ENCODE assay signal across 28 cellular contexts in the genomic region with DNA sequence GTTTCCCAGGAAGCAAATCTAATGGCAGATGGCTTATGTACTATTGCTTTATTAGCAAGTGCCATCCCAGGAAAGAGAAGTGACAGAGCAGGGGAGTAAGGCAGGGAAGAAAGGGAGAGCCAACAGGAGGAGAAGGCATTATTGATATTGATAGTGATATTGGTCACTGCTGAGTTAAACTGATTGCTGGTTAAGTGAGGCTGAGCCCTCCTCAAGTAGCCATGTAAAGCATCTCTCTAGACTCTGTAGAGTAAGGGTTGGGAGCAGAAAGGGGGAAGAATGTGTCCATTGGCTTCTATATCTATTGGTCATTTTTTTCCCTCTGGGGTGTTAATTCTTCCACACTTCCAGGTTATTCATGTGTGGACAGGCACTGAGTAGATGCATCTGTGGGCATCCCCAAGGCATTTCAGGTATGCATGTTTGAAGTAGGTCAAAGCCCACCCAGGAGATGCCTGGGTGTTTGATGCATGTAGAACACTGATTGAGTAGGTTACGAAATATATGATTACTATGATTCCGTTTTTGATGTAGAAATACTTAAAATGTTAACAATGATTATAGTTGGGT.
DNase-seq lines count a peak whose midpoint lies in the region; ATAC-seq and TF ChIP-seq lines count a peak whose summit lies in the region.
"Had no signal": no experiment of that assay in that cellular context is flagged by ENCODE, and none has a peak within 500 bp of the region (broad histone marks: within the 10 kb centered on the region; RNA-seq: fewer than 3 reads in every experiment).

No MANE protein-coding gene starts in this region.

- no peak for ATAC-seq in sciatic nerve
- ATAC-seq: gastrocnemius medialis, GM23338, left lobe of liver, Right ventricle myocardium inferior, T-helper 17 cell had no signal

- no peaks in the 10 kb centered on the region; the same call in 1 of the 2 replicates for H3K9me3 Mint-ChIP-seq in HFFc6
- H3K9me3 Mint-ChIP-seq: GM23338 had no signal

- no peaks in the 10 kb centered on the region for H3K36me3 ChIP-seq in skeletal muscle satellite cell (ENCODE audit: insufficient read depth, low read length)
- H3K36me3 ChIP-seq: gastrocnemius medialis, right atrium auricular region, tibial nerve had no signal

- peak overlapping the region; percentile 71 for H3K4me2 ChIP-seq in skeletal muscle satellite cell (ENCODE audit: low read length)
- H3K4me2 ChIP-seq: GM23338, hepatocyte, PC-9 had no signal

- peak overlapping the region; percentile 9 for H3K4me3 ChIP-seq in astrocyte of the cerebellum (ENCODE audit: low read depth, low read length)
- peak overlapping the region; percentile 52 for H3K4me3 ChIP-seq in skeletal muscle satellite cell (ENCODE audit: low read length)
- H3K4me3 ChIP-seq: gastrocnemius medialis, GM23338, hepatocyte, PC-9, right atrium auricular region, tibial nerve had no signal

- in situ Hi-C loops in astrocyte of the cerebellum (cut with HindIII; ENCODE audit: low sequenced_read_pairs): no loop called here

- no peaks in the 10 kb centered on the region for H3K27me3 ChIP-seq in skeletal muscle satellite cell (ENCODE audit: control insufficient read depth, insufficient read depth, low read length)
- H3K27me3 ChIP-seq: gastrocnemius medialis, hepatocyte, right atrium auricular region, tibial nerve had no signal

- intact Hi-C loops in sciatic nerve (cut with DNase I): no loop called here

- H3K9me3 ChIP-seq in skeletal muscle satellite cell (replicated peaks; ENCODE audit: low read length): no peaks in the 10 kb centered on the region
- H3K9me3 ChIP-seq: gastrocnemius medialis, right atrium auricular region, tibial nerve had no signal

- no peaks in the 10 kb centered on the region for H3K27me3 Mint-ChIP-seq in HFFc6 (ENCODE audit: insufficient read depth)
- H3K27me3 Mint-ChIP-seq: activated CD4-positive, alpha-beta memory T cell treated with anti-CD3 and anti-CD28 coated beads for 36 hours; T-helper 17 cell had no signal

- H3K27ac Mint-ChIP-seq in HFFc6: peak overlapping the region; percentile 93
- H3K27ac Mint-ChIP-seq: activated CD4-positive, alpha-beta memory T cell treated with anti-CD3 and anti-CD28 coated beads for 36 hours; GM23338; T-helper 17 cell had no signal

- TF ChIP-seq CTCF in HFFc6 (IDR thresholded peaks at IDR 0.05) (no peak), astrocyte of the cerebellum (IDR thresholded peaks at IDR 0.05; ENCODE audit: low read depth, low read length, missing control alignments) (no peak)

- H3K4me1 Mint-ChIP-seq in HFFc6 (ENCODE audit: low read depth): peaks cover 44% of the 10 kb centered on the region

- peaks cover 9% of the 10 kb centered on the region; the same call in 1 of the 2 replicates for H3K36me3 Mint-ChIP-seq in HFFc6 (ENCODE audit: low read depth)
- H3K36me3 Mint-ChIP-seq: activated CD4-positive, alpha-beta memory T cell treated with anti-CD3 and anti-CD28 coated beads for 36 hours had no signal

- H3K4me1 ChIP-seq in skeletal muscle satellite cell (ENCODE audit: control insufficient read depth, insufficient read depth, low read length): peaks cover 29% of the 10 kb centered on the region
- H3K4me1 ChIP-seq: gastrocnemius medialis, parathyroid adenoma, right atrium auricular region, tibial nerve had no signal

- H3K9ac ChIP-seq in skeletal muscle satellite cell (ENCODE audit: low read depth, low read length): peak overlapping the region; percentile 85
- H3K9ac ChIP-seq: parathyroid adenoma had no signal

- DNase-seq in HFFc6 (no peak), astrocyte of the cerebellum (ENCODE audit: low read depth) (no peak), kidney tubule cell (ENCODE audit: low spot score) (peak; percentile 29), ureter (ENCODE audit: low spot score) (no peak), A172 (ENCODE audit: low spot score) (no peak), sciatic nerve (ENCODE audit: low spot score) (no peak)
- DNase-seq in activated CD8-positive, alpha-beta memory T cell treated with anti-CD3 and anti-CD28 coated beads, Interleukin-2, amount 50 U/mL, for 48 hours: no peak
- DNase-seq: activated CD4-positive, alpha-beta memory T cell treated with anti-CD3 and anti-CD28 coated beads for 36 hours; activated naive CD4-positive, alpha-beta T cell; COR-L47; DND-41; gastrocnemius medialis; NCI-H1417; NCI-H2081 treated with DMSO at 0.1 percent for 48 hours; NCI-H2227 treated with DMSO at 0.1 percent for 48 hours; NCI-H69; PC-9; stimulated activated CD4-positive, alpha-beta T cell treated with anti-CD3 and anti-CD28 coated beads, Interleukin-4, amount 100 ng/mL, for 24 hours; T-helper 17 cell had no signal

- H3K4me3 Mint-ChIP-seq in HFFc6: peak overlapping the region; percentile 87
- H3K4me3 Mint-ChIP-seq: activated CD4-positive, alpha-beta memory T cell treated with anti-CD3 and anti-CD28 coated beads for 36 hours; GM23338; neural crest cell; T-helper 17 cell had no signal
